Comparison of ENCODE assay signal across 22 cellular contexts in genomic region chr20:52497731-52498130, GRCh38.
"Had no signal": no experiment of that assay in that cellular context is flagged by ENCODE, and none has a peak within 500 bp of the region (broad histone marks: within the 10 kb centered on the region; RNA-seq: fewer than 3 reads in every experiment).

No MANE protein-coding gene starts in this region.

- DNase-seq: activated CD4-positive, alpha-beta memory T cell treated with anti-CD3 and anti-CD28 coated beads for 36 hours; activated CD4-positive, alpha-beta T cell treated with anti-CD3 and anti-CD28 coated beads for 1 hour; activated CD8-positive, alpha-beta memory T cell treated with anti-CD3 and anti-CD28 coated beads, Interleukin-2, amount 10 ng/mL, durations not matched to agents 7 days and 5 days; activated T-cell treated with anti-CD3 and anti-CD28 coated beads, Interleukin-2, amount 50 U/mL, for 1 hour; adrenal gland; body of pancreas; erythroblast; hypothalamus; kidney glomerular epithelial cell; nucleus accumbens; stimulated activated CD4-positive, alpha-beta T cell treated with anti-CD3 and anti-CD28 coated beads, Interleukin-4, amount 100 ng/mL, for 4 hours; stimulated activated CD8-positive, alpha-beta memory T cell treated with anti-CD3 and anti-CD28 coated beads, Interleukin-4, amount 100 ng/mL, for 48 hours; stimulated activated naive CD8-positive, alpha-beta T cell treated with anti-CD3 and anti-CD28 coated beads, Interleukin-15, Interleukin-2, amounts not matched to agents 100 U/mL and 50 U/mL, for 24 hours; T-helper 1 cell; transverse colon had no signal

- H3K27ac ChIP-seq: adrenal gland, body of pancreas, right atrium auricular region, transverse colon, vagina, VCaP had no signal

- H3K36me3 ChIP-seq: adrenal gland, right atrium auricular region, transverse colon, vagina had no signal

- H3K27ac Mint-ChIP-seq: activated CD4-positive, alpha-beta memory T cell treated with anti-CD3 and anti-CD28 coated beads for 36 hours; activated CD8-positive, alpha-beta memory T cell treated with anti-CD3 and anti-CD28 coated beads, Interleukin-2, amount 10 ng/mL, durations not matched to agents 7 days and 5 days; activated naive CD4-positive, alpha-beta T cell treated with anti-CD3 and anti-CD28 coated beads, Interleukin-2, amount 50 U/mL, for 24 hours; nephron had no signal

- H3K4me3 ChIP-seq: adrenal gland, body of pancreas, right atrium auricular region, smooth muscle cell, transverse colon, vagina had no signal

- H3K9me3 ChIP-seq: adrenal gland, body of pancreas, right atrium auricular region, transverse colon, vagina had no signal

- H3K27me3 Mint-ChIP-seq: activated CD4-positive, alpha-beta memory T cell treated with anti-CD3 and anti-CD28 coated beads for 36 hours; activated naive CD4-positive, alpha-beta T cell treated with anti-CD3 and anti-CD28 coated beads, Interleukin-2, amount 50 U/mL, for 24 hours had no signal

- H3K36me3 Mint-ChIP-seq: activated CD4-positive, alpha-beta memory T cell treated with anti-CD3 and anti-CD28 coated beads for 36 hours; activated CD8-positive, alpha-beta memory T cell treated with anti-CD3 and anti-CD28 coated beads, Interleukin-2, amount 10 ng/mL, durations not matched to agents 7 days and 5 days; activated naive CD4-positive, alpha-beta T cell treated with anti-CD3 and anti-CD28 coated beads, Interleukin-2, amount 50 U/mL, for 24 hours had no signal

- H3K27me3 ChIP-seq: adrenal gland, body of pancreas, right atrium auricular region, vagina had no signal

- ATAC-seq: activated CD8-positive, alpha-beta memory T cell treated with anti-CD3 and anti-CD28 coated beads, Interleukin-2, amount 10 ng/mL, durations not matched to agents 7 days and 5 days; body of pancreas; stimulated activated naive CD8-positive, alpha-beta T cell treated with anti-CD3 and anti-CD28 coated beads, Interleukin-15, Interleukin-2, amounts not matched to agents 100 U/mL and 50 U/mL, for 24 hours had no signal

- H3K4me1 ChIP-seq: body of pancreas, transverse colon, vagina had no signal

- H3K4me2 ChIP-seq: smooth muscle cell had no signal

- H3K4me3 Mint-ChIP-seq: activated CD4-positive, alpha-beta memory T cell treated with anti-CD3 and anti-CD28 coated beads for 36 hours; activated CD8-positive, alpha-beta memory T cell treated with anti-CD3 and anti-CD28 coated beads, Interleukin-2, amount 10 ng/mL, durations not matched to agents 7 days and 5 days; activated naive CD4-positive, alpha-beta T cell treated with anti-CD3 and anti-CD28 coated beads, Interleukin-2, amount 50 U/mL, for 24 hours; central memory CD8-positive, alpha-beta T cell; nephron had no signal

- H3K9me3 Mint-ChIP-seq: activated CD4-positive, alpha-beta memory T cell treated with anti-CD3 and anti-CD28 coated beads for 36 hours; activated naive CD4-positive, alpha-beta T cell treated with anti-CD3 and anti-CD28 coated beads, Interleukin-2, amount 50 U/mL, for 24 hours; central memory CD8-positive, alpha-beta T cell; nephron had no signal
